Comparison of ENCODE assay signal across 23 cellular contexts in the genomic region with DNA sequence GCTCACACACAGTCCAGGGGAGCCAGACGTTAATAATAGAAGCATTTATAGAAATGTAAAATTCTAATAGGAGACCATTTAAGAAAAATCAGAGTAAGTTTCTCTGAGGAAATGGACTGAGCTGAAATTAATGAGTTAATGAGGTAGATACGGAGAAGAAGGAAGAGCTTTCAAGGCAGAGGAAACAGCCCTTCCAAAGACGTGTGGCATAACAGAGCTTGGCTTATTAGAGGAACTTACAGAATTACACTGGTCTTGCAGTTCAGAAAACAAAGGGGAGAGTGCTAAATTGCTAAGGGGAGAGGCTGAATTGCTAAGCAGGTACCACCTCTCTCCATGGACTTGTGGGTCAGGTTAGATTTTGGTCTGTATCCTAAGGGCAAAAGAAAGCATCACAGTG. TPM values are rescaled to one million over a fixed set of nuclear protein-coding genes. Genes with fewer than 3 reads are reported as not detected.
DNase-seq lines count a peak whose midpoint lies in the region; ATAC-seq and TF ChIP-seq lines count a peak whose summit lies in the region.
"Had no signal": no experiment of that assay in that cellular context is flagged by ENCODE, and none has a peak within 500 bp of the region (broad histone marks: within the 10 kb centered on the region; RNA-seq: fewer than 3 reads in every experiment).

No MANE protein-coding gene starts in this region.

- H3K4me1 Mint-ChIP-seq in nephron = peaks cover 9% of the 10 kb centered on the region
- no peaks in the 10 kb centered on the region for H3K4me1 Mint-ChIP-seq in neural progenitor cell

- DNase-seq in GF-D8 (lab: John Stamatoyannopoulos, UW) = peak; percentile 50
- DNase-seq in KG1 (lab: John Stamatoyannopoulos, UW) = peak; percentile 21
- DNase-seq in OCI-M1 (lab: John Stamatoyannopoulos, UW) = peak; percentile 44
- no peak for DNase-seq in neural progenitor cell (ENCODE audit: low spot score)
- DNase-seq in coronary artery (ENCODE audit: low spot score) = no peak
- DNase-seq: ACHN; DMS 273 treated with DMSO at 0.1 percent for 48 hours; DND-41; NCI-H1105 treated with DMSO at 0.1 percent for 48 hours; NCI-H1694; NCI-H2081 treated with DMSO at 0.1 percent for 48 hours; NCI-H748 treated with DMSO at 0.1 percent for 48 hours; NK-92 treated with Interleukin-12 subunit alpha and Interleukin-12 subunit beta, amount 100 ng/mL, for 24 hours; PC-3; SIG-M5; T-helper 2 cell had no signal

- ATAC-seq in GM18873 (IDR thresholded peaks at IDR 0.05; ENCODE audit: low FRiP score, unreplicated experiment) = no peak
- ATAC-seq: HCT116, PC-3, SK-N-SH treated with all-trans-retinoic acid at 6 μM for 48 hours had no signal

- H3K27ac Mint-ChIP-seq in nephron (peak overlapping the region in 2 of 3 experiments; percentile 6 to 55), neural progenitor cell (no peak overlapping the region)

- H3K4me3 ChIP-seq in neural progenitor cell (no peak overlapping the region), coronary artery (no peak overlapping the region)

- no peaks in the 10 kb centered on the region for H4K20me1 ChIP-seq in neural progenitor cell (ENCODE audit: low read depth)

- no peaks in the 10 kb centered on the region for H3K79me2 ChIP-seq in neural progenitor cell (ENCODE audit: low read depth)

- no peaks in the 10 kb centered on the region for H3K36me3 ChIP-seq in neural progenitor cell

- no peak for TF ChIP-seq CTCF in nephron (IDR thresholded peaks at IDR 0.05; ENCODE audit: unreplicated experiment in 3 of 3)
- TF ChIP-seq CTCF in neural progenitor cell (IDR thresholded peaks at IDR 0.05) = no peak
- no peak for TF ChIP-seq CTCF in coronary artery (IDR thresholded peaks at IDR 0.05)

- no peak overlapping the region for H3K27ac ChIP-seq in neural progenitor cell
- H3K27ac ChIP-seq in coronary artery = no peak overlapping the region
- H3K27ac ChIP-seq: C4-2B, KMS-11, RWPE1 had no signal

- H2AFZ ChIP-seq in neural progenitor cell (replicated peaks) = no peak overlapping the region

- H3K4me3 Mint-ChIP-seq in nephron (no peak overlapping the region), neural progenitor cell (no peak overlapping the region)

- H3K9ac ChIP-seq in neural progenitor cell = no peak overlapping the region
- H3K9ac ChIP-seq: KMS-11 had no signal

- H3K4me1 ChIP-seq in neural progenitor cell = no peaks in the 10 kb centered on the region

- H3F3A ChIP-seq in neural progenitor cell (ENCODE audit: low read depth) = peaks cover 7% of the 10 kb centered on the region

- no peaks in the 10 kb centered on the region for H3K27me3 ChIP-seq in neural progenitor cell

- no peak overlapping the region for H3K4me2 ChIP-seq in neural progenitor cell
- H3K4me2 ChIP-seq: KMS-11 had no signal

- no peaks in the 10 kb centered on the region for H3K9me3 ChIP-seq in neural progenitor cell (ENCODE audit: low read depth)

- H3K27me3 Mint-ChIP-seq in nephron (ENCODE audit: low read depth) = no peaks in the 10 kb centered on the region
- no peaks in the 10 kb centered on the region for H3K27me3 Mint-ChIP-seq in neural progenitor cell (ENCODE audit: insufficient read depth, low read depth)

- H3K9me3 Mint-ChIP-seq in nephron (no peaks in the 10 kb centered on the region), neural progenitor cell (no peaks in the 10 kb centered on the region)

- H3K36me3 Mint-ChIP-seq in nephron (ENCODE audit: low read depth) (peaks cover 16% of the 10 kb centered on the region), neural progenitor cell (peaks cover 14% of the 10 kb centered on the region)

RNA-seq across cellular contexts. Expression of a gene that starts 8.2 kb away (rescaled TPM):
- total RNA-seq in neural progenitor cell (ENCODE audit: low replicate concordance) = 16.9 and 44.1 TPM in 2 replicates

RNA-seq across cellular contexts. Expression of a gene that starts 54.4 kb away (rescaled TPM):
- 1.5 and 1.8 TPM in 2 replicates for total RNA-seq in neural progenitor cell (ENCODE audit: low replicate concordance)

Comparison
In these comparisons a context has a peak if more than half of its experiments do, and no peak if none do; other contexts are left out.
1. DNase-seq: peak in GF-D8 (single experiment), KG1 (single experiment) and OCI-M1 (single experiment); none in neural progenitor cell (single experiment) and coronary artery (single experiment).